8 cellular contexts compared by ENCODE assay signal in genomic region chr17:40417258-40417608, GRCh38. TPM values are rescaled to one million over a fixed set of nuclear protein-coding genes. Genes with fewer than 3 reads are reported as not detected.
DNase-seq lines count a peak whose midpoint lies in the region; ATAC-seq, FAIRE-seq and TF ChIP-seq lines count a peak whose summit lies in the region.

No MANE protein-coding gene starts in this region.

- H3K27me3 Mint-ChIP-seq in activated CD8-positive, alpha-beta T cell treated with anti-CD3 and anti-CD28 coated beads, Interleukin-2, amount 10 ng/mL, durations not matched to agents 7 days and 5 days (ENCODE audit: low read depth), result no peaks in the 10 kb centered on the region

- 0 out of 2 replicates have a peak, but pooled peaks have one; percentile 1 for TF ChIP-seq CTCF in BJ (IDR thresholded peaks at IDR 0.05; ENCODE audit: insufficient read depth, low read depth, low read length)
- TF ChIP-seq CTCF in kidney epithelial cell (IDR thresholded peaks at IDR 0.05; ENCODE audit: insufficient read depth, low read length, poor library complexity, severe bottlenecking), result peak; percentile 15
- TF ChIP-seq CTCF in thyroid gland (IDR thresholded peaks at IDR 0.05), result no peak

- no peaks in the 10 kb centered on the region for H3K36me3 ChIP-seq in BJ (ENCODE audit: control insufficient read depth, insufficient read depth, low read length)
- no peaks in the 10 kb centered on the region for H3K36me3 ChIP-seq in kidney epithelial cell (ENCODE audit: control insufficient read depth, insufficient read depth, low read length)
- H3K36me3 ChIP-seq in thyroid gland, result no peaks in the 10 kb centered on the region

- H3K9me3 Mint-ChIP-seq in activated CD8-positive, alpha-beta T cell treated with anti-CD3 and anti-CD28 coated beads, Interleukin-2, amount 10 ng/mL, durations not matched to agents 7 days and 5 days (ENCODE audit: insufficient read depth), result no peaks in the 10 kb centered on the region

- TF ChIP-seq POLR2A in thyroid gland (IDR thresholded peaks at IDR 0.05), result no peak
- no peak for TF ChIP-seq POLR2A in GM12891 (IDR thresholded peaks at IDR 0.05; ENCODE audit: low read depth, low read length)

- no peak for DNase-seq in BJ (ENCODE audit: low read depth)
- peak; percentile 34 for DNase-seq in LHCN-M2 (ENCODE audit: low read depth)
- DNase-seq in activated CD8-positive, alpha-beta T cell treated with anti-CD3 and anti-CD28 coated beads, Interleukin-2, amount 10 ng/mL, durations not matched to agents 7 days and 5 days, result peak; percentile 57
- DNase-seq in kidney epithelial cell (ENCODE audit: low read depth), result no peak
- no peak for DNase-seq in thyroid gland
- no peak for DNase-seq in caudate nucleus (lab: John Stamatoyannopoulos, UW)
- no peak for DNase-seq in GM12891 (ENCODE audit: insufficient read length, low spot score)

- CTCF ChIA-PET in BJ (lab: Yijun Ruan, JAX), result interaction anchor here (0.7 to 4.1 kb wide), 11 partner anchors 15 to 227 kb away, joined by 3 to 25 read pairs (median 4); partner anchors contain the start of gene IGFBP4
- CTCF ChIA-PET in activated CD8-positive, alpha-beta T cell treated with anti-CD3 and anti-CD28 coated beads, Interleukin-2, amount 10 ng/mL, durations not matched to agents 7 days and 5 days (lab: Charles Lee), result interaction anchor here (0.7 to 6.6 kb wide), 25 partner anchors 9 to 185 kb away, joined by 3 to 122 read pairs (median 4); partner anchors contain the start of gene IGFBP4

- H3K27ac ChIP-seq in thyroid gland (no peak overlapping the region), caudate nucleus (ENCODE audit: low read depth, low read length) (no peak overlapping the region)

- peak; percentile 5 for ATAC-seq in GM19025 (IDR thresholded peaks at IDR 0.05; ENCODE audit: low read depth, unreplicated experiment)
- peak; percentile 42 for ATAC-seq in activated CD8-positive, alpha-beta T cell treated with anti-CD3 and anti-CD28 coated beads, Interleukin-2, amount 10 ng/mL, durations not matched to agents 7 days and 5 days

- H3K4me3 Mint-ChIP-seq in activated CD8-positive, alpha-beta T cell treated with anti-CD3 and anti-CD28 coated beads, Interleukin-2, amount 10 ng/mL, durations not matched to agents 7 days and 5 days, result peak overlapping the region; percentile 98

- H3K27me3 ChIP-seq in BJ (ENCODE audit: control insufficient read depth, insufficient read depth, low read length) (no peaks in the 10 kb centered on the region), kidney epithelial cell (ENCODE audit: control insufficient read depth, insufficient read depth, low read length) (no peaks in the 10 kb centered on the region), thyroid gland (no peaks in the 10 kb centered on the region)

- peaks cover 53% of the 10 kb centered on the region for H3K4me1 Mint-ChIP-seq in activated CD8-positive, alpha-beta T cell treated with anti-CD3 and anti-CD28 coated beads, Interleukin-2, amount 10 ng/mL, durations not matched to agents 7 days and 5 days (ENCODE audit: low read depth)

- H3K27ac Mint-ChIP-seq in activated CD8-positive, alpha-beta T cell treated with anti-CD3 and anti-CD28 coated beads, Interleukin-2, amount 10 ng/mL, durations not matched to agents 7 days and 5 days, result peak overlapping the region; percentile 98

- POLR2A ChIA-PET in BJ (lab: Charles Lee), result interaction anchor here (0.5 to 0.8 kb wide), 3 partner anchors 121 to 208 kb away, joined by 3 read pairs; no protein-coding TSS in a partner anchor
- POLR2A ChIA-PET in activated CD8-positive, alpha-beta T cell treated with anti-CD3 and anti-CD28 coated beads, Interleukin-2, amount 10 ng/mL, durations not matched to agents 7 days and 5 days (lab: Charles Lee), result interaction anchor here (0.6 to 4.1 kb wide), 25 partner anchors 9 to 1675 kb away, joined by 3 to 67 read pairs (median 6); partner anchors contain the start of genes CCR7 and IGFBP4

- no peak for FAIRE-seq in GM12891 (lab: Jason Lieb, UNC)

- peak overlapping the region; percentile 56 for H3K4me3 ChIP-seq in BJ (ENCODE audit: low read depth, low read length)
- peak overlapping the region; percentile 88 for H3K4me3 ChIP-seq in kidney epithelial cell (ENCODE audit: low read depth, low read length)
- peak overlapping the region in 2 of 3 donors; percentile 35 to 46 for H3K4me3 ChIP-seq in thyroid gland (replicated peaks in 1 of 3)

- H3K36me3 Mint-ChIP-seq in activated CD8-positive, alpha-beta T cell treated with anti-CD3 and anti-CD28 coated beads, Interleukin-2, amount 10 ng/mL, durations not matched to agents 7 days and 5 days (ENCODE audit: low read depth), result peaks cover 45% of the 10 kb centered on the region

- 0% methylated on average over 10 to 20 of the region's 21 CpGs for WGBS in thyroid gland, 2 donors

- intact Hi-C loops in thyroid gland (cut with DNase I), result loop anchor here (5.0 to 10.0 kb wide), 2 partner anchors 55 to 112 kb away; partner anchors contain the start of genes GJD3 and RARA

- H3K9me3 ChIP-seq in thyroid gland, result no peaks in the 10 kb centered on the region

- peaks cover 5 to 10% of the 10 kb centered on the region in 2 donors for H3K4me1 ChIP-seq in thyroid gland

TF ChIP-seq in GM12891, 5 proteins besides CTCF, POLR2A, EP300 and RAD21:
- TF ChIP-seq PAX5 (IDR thresholded peaks at IDR 0.05; ENCODE audit: insufficient read depth, low read length, severe bottlenecking) (no peak), POLR2AphosphoS5 (IDR thresholded peaks at IDR 0.05; ENCODE audit: low read depth, low read length) (no peak; the same call in 1 of the 2 replicates), SPI1 (IDR thresholded peaks at IDR 0.05; ENCODE audit: low read depth, low read length) (no peak), TAF1 (IDR thresholded peaks at IDR 0.05; ENCODE audit: low read depth, low read length) (no peak), POU2F2 (IDR thresholded peaks at IDR 0.05; ENCODE audit: low read depth, low read length) (no peak)
TF ChIP-seq in GM12891: peak in this region for 0.

RNA-seq across cellular contexts. Expression of gene TOP2A, which starts 0.5 kb away (rescaled TPM):
- polyA plus RNA-seq in BJ (2011; rRNA removed), result 31.8 and 69.6 TPM in 2 replicates
- polyA minus RNA-seq in BJ (2011; rRNA and poly(A)+ RNA removed), result 15.7 and 25.5 TPM in 2 replicates
- total RNA-seq in LHCN-M2 (2014; rRNA removed) (264 and 349 TPM in 2 replicates), kidney epithelial cell (14.9 and 17.4 TPM in 2 replicates), thyroid gland (1 to 10 TPM in 3 of 4 donors, under 1 TPM in 1; 0.20 to 5.2 (median 2.2) TPM)
- polyA plus RNA-seq in LHCN-M2 (2012), result 54.4 TPM
- total RNA-seq in activated CD8-positive, alpha-beta T cell treated with anti-CD3 and anti-CD28 coated beads, Interleukin-2, amount 10 ng/mL, durations not matched to agents 7 days and 5 days, result 100 to 1,000 TPM; 517 to 567 TPM
- 65.4 TPM for polyA plus RNA-seq in GM12891 (2012; ENCODE audit: low read depth, missing spikeins)

RNA-seq across cellular contexts. Expression of gene IGFBP4, which starts 26.0 kb away (rescaled TPM):
- polyA plus RNA-seq in BJ (2011; rRNA removed), result 816 and 1,200 TPM in 2 replicates
- 926 and 963 TPM in 2 replicates for polyA minus RNA-seq in BJ (2011; rRNA and poly(A)+ RNA removed)
- total RNA-seq in LHCN-M2 (2014; rRNA removed), result 47.5 and 55.3 TPM in 2 replicates
- 553 TPM for polyA plus RNA-seq in LHCN-M2 (2012)
- 10 to 100 TPM; 28.7 to 28.9 TPM for total RNA-seq in activated CD8-positive, alpha-beta T cell treated with anti-CD3 and anti-CD28 coated beads, Interleukin-2, amount 10 ng/mL, durations not matched to agents 7 days and 5 days
- total RNA-seq in kidney epithelial cell, result 53.6 and 59.8 TPM in 2 replicates
- 100 to 1,000 TPM; 234 to 334 (median 274) TPM for total RNA-seq in thyroid gland
- 5.1 TPM for polyA plus RNA-seq in GM12891 (2012; ENCODE audit: low read depth, missing spikeins)

RNA-seq across cellular contexts. Expression of gene GJD3, which starts 52.7 kb away (rescaled TPM):
- polyA plus RNA-seq in BJ (2011; rRNA removed), result 0.48 and 0.56 TPM in 2 replicates
- polyA minus RNA-seq in BJ (2011; rRNA and poly(A)+ RNA removed), result 0.26 and 0.28 TPM in 2 replicates
- total RNA-seq in LHCN-M2 (2014; rRNA removed) (not detected in 2 replicates), kidney epithelial cell (1.1 TPM in 1 of 2 replicates, not detected in the other), thyroid gland (1 to 10 TPM; 1.6 to 3.4 (median 1.7) TPM)
- 0.19 TPM for polyA plus RNA-seq in LHCN-M2 (2012)
- total RNA-seq in activated CD8-positive, alpha-beta T cell treated with anti-CD3 and anti-CD28 coated beads, Interleukin-2, amount 10 ng/mL, durations not matched to agents 7 days and 5 days, result under 1 TPM in 1 of 2 experiments, not detected in 1; 0.29 TPM
- 0.21 TPM for polyA plus RNA-seq in GM12891 (2012; ENCODE audit: low read depth, missing spikeins)

Comparison
In these comparisons a context has a peak if more than half of its experiments do, and no peak if none do; other contexts are left out.
1. DNase-seq: peak in LHCN-M2 (single experiment) and activated CD8-positive, alpha-beta T cell treated with anti-CD3 and anti-CD28 coated beads, Interleukin-2, amount 10 ng/mL, durations not matched to agents 7 days and 5 days (single experiment); none in BJ (single experiment), kidney epithelial cell (single experiment), thyroid gland (0 of 2), caudate nucleus (0 of 61) and GM12891 (single experiment).
2. CTCF ChIP-seq: peak in BJ (single experiment) and kidney epithelial cell (single experiment); none in thyroid gland (0 of 6).
3. RNA of gene TOP2A, which starts 0.5 kb away (total RNA-seq): 517 to 567 TPM in activated CD8-positive, alpha-beta T cell treated with anti-CD3 and anti-CD28 coated beads, Interleukin-2, amount 10 ng/mL, durations not matched to agents 7 days and 5 days and 264 to 349 TPM in LHCN-M2; 14.9 to 17.4 TPM in kidney epithelial cell and 0.20 to 5.2 TPM in thyroid gland; every median in the first group is over 10 times any median in the second.
4. Peak in every context shown above with its lines, with median percentiles within 50 percentile points of each other: H3K4me3 ChIP-seq.